17 cellular contexts compared by ENCODE assay signal in the genomic region with DNA sequence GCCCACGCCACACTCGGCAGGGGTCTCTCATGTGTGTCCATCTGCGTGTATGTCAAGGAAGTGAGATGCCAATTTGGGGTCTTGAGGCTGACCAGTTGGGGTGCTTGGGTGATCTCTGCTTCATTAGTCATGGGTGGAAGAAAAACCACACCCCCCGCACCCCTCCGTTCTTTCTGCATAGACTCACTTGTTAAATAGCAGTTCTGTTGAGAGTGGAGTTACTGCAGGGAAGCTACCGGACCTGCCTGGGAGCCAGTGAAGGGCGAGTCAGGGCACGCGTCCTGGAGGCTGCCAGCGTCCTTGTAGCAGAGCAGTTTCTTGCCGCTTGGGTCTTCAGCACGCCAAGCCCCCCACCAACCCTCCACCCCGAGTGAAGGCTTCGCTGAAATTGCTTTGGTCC. TPM values are rescaled to one million over a fixed set of nuclear protein-coding genes. Genes with fewer than 3 reads are reported as not detected.
DNase-seq lines count a peak whose midpoint lies in the region; ATAC-seq, FAIRE-seq and TF ChIP-seq lines count a peak whose summit lies in the region.
"Had no signal": no experiment of that assay in that cellular context is flagged by ENCODE, and none has a peak within 500 bp of the region (broad histone marks: within the 10 kb centered on the region; RNA-seq: fewer than 3 reads in every experiment).

No MANE protein-coding gene starts in this region.

- POLR2A ChIA-PET in activated naive CD8-positive, alpha-beta T cell treated with anti-CD3 and anti-CD28 coated beads, Interleukin-2, amount 10 ng/mL, durations not matched to agents 7 days and 5 days (lab: Charles Lee) = no interaction called here

- no peak overlapping the region for H3K4me3 Mint-ChIP-seq in activated naive CD8-positive, alpha-beta T cell
- H3K4me3 Mint-ChIP-seq in activated naive CD8-positive, alpha-beta T cell treated with anti-CD3 and anti-CD28 coated beads, Interleukin-2, amount 50 U/mL, for 24 hours = no peak overlapping the region
- no peak overlapping the region for H3K4me3 Mint-ChIP-seq in activated naive CD8-positive, alpha-beta T cell treated with anti-CD3 and anti-CD28 coated beads, Interleukin-2, amount 10 ng/mL, durations not matched to agents 7 days and 5 days
- peak overlapping the region; percentile 81 for H3K4me3 Mint-ChIP-seq in memory B cell

- no peaks in the 10 kb centered on the region for H3K9me3 Mint-ChIP-seq in activated naive CD8-positive, alpha-beta T cell (ENCODE audit: low read depth)
- H3K9me3 Mint-ChIP-seq in activated naive CD8-positive, alpha-beta T cell treated with anti-CD3 and anti-CD28 coated beads, Interleukin-2, amount 50 U/mL, for 24 hours = no peaks in the 10 kb centered on the region
- no peaks in the 10 kb centered on the region for H3K9me3 Mint-ChIP-seq in activated naive CD8-positive, alpha-beta T cell treated with anti-CD3 and anti-CD28 coated beads, Interleukin-2, amount 10 ng/mL, durations not matched to agents 7 days and 5 days
- no peaks in the 10 kb centered on the region for H3K9me3 Mint-ChIP-seq in memory B cell
- H3K9me3 Mint-ChIP-seq: effector memory CD8-positive, alpha-beta T cell had no signal

- no peaks in the 10 kb centered on the region for H3K36me3 Mint-ChIP-seq in activated naive CD8-positive, alpha-beta T cell
- H3K36me3 Mint-ChIP-seq in activated naive CD8-positive, alpha-beta T cell treated with anti-CD3 and anti-CD28 coated beads, Interleukin-2, amount 50 U/mL, for 24 hours (ENCODE audit: low read depth) = peaks cover 15% of the 10 kb centered on the region
- peaks cover 20% of the 10 kb centered on the region for H3K36me3 Mint-ChIP-seq in activated naive CD8-positive, alpha-beta T cell treated with anti-CD3 and anti-CD28 coated beads, Interleukin-2, amount 10 ng/mL, durations not matched to agents 7 days and 5 days
- H3K36me3 Mint-ChIP-seq in memory B cell = peaks cover 13% of the 10 kb centered on the region

- no peak for FAIRE-seq in H54 (lab: Jason Lieb, UNC)
- FAIRE-seq: RCC 7860, TTC549 had no signal

- H3K27me3 Mint-ChIP-seq in activated naive CD8-positive, alpha-beta T cell = no peaks in the 10 kb centered on the region
- H3K27me3 Mint-ChIP-seq in activated naive CD8-positive, alpha-beta T cell treated with anti-CD3 and anti-CD28 coated beads, Interleukin-2, amount 50 U/mL, for 24 hours = no peaks in the 10 kb centered on the region
- no peaks in the 10 kb centered on the region for H3K27me3 Mint-ChIP-seq in activated naive CD8-positive, alpha-beta T cell treated with anti-CD3 and anti-CD28 coated beads, Interleukin-2, amount 10 ng/mL, durations not matched to agents 7 days and 5 days
- H3K27me3 Mint-ChIP-seq in memory B cell = no peaks in the 10 kb centered on the region
- H3K27me3 Mint-ChIP-seq: effector memory CD8-positive, alpha-beta T cell had no signal

- peaks cover 78% of the 10 kb centered on the region for H3K4me1 Mint-ChIP-seq in activated naive CD8-positive, alpha-beta T cell (ENCODE audit: low read depth)
- H3K4me1 Mint-ChIP-seq in activated naive CD8-positive, alpha-beta T cell treated with anti-CD3 and anti-CD28 coated beads, Interleukin-2, amount 50 U/mL, for 24 hours = peaks cover 71% of the 10 kb centered on the region
- peaks cover 64% of the 10 kb centered on the region for H3K4me1 Mint-ChIP-seq in activated naive CD8-positive, alpha-beta T cell treated with anti-CD3 and anti-CD28 coated beads, Interleukin-2, amount 10 ng/mL, durations not matched to agents 7 days and 5 days
- peaks cover 79% of the 10 kb centered on the region for H3K4me1 Mint-ChIP-seq in memory B cell

- peak overlapping the region; percentile 34 for H3K27ac Mint-ChIP-seq in activated naive CD8-positive, alpha-beta T cell
- H3K27ac Mint-ChIP-seq in activated naive CD8-positive, alpha-beta T cell treated with anti-CD3 and anti-CD28 coated beads, Interleukin-2, amount 50 U/mL, for 24 hours = no peak overlapping the region
- no peak overlapping the region for H3K27ac Mint-ChIP-seq in activated naive CD8-positive, alpha-beta T cell treated with anti-CD3 and anti-CD28 coated beads, Interleukin-2, amount 10 ng/mL, durations not matched to agents 7 days and 5 days
- peak overlapping the region; percentile 84 for H3K27ac Mint-ChIP-seq in memory B cell

- DNase-seq in activated naive CD8-positive, alpha-beta T cell treated with anti-CD3 and anti-CD28 coated beads, Interleukin-2, amount 50 U/mL, for 24 hours = no peak
- DNase-seq in activated naive CD8-positive, alpha-beta T cell treated with anti-CD3 and anti-CD28 coated beads, Interleukin-2, amount 10 ng/mL, durations not matched to agents 7 days and 5 days = peak; percentile 27
- no peak for DNase-seq in memory B cell (ENCODE audit: low spot score in 2 of 2)
- no peak for DNase-seq in activated CD8-positive, alpha-beta memory T cell treated with anti-CD3 and anti-CD28 coated beads for 24 hours
- DNase-seq in H54 (ENCODE audit: insufficient read length, low spot score) = no peak
- DNase-seq: activated CD8-positive, alpha-beta memory T cell treated with anti-CD3 and anti-CD28 coated beads, Interleukin-2, amount 50 U/mL, for 48 hours; anterior cingulate cortex; DMS79 treated with DMSO at 0.1 percent for 48 hours; effector memory CD8-positive, alpha-beta T cell; retina; upper lobe of left lung had no signal

- no peak for TF ChIP-seq POLR2A in H54 (IDR thresholded peaks at IDR 0.05; ENCODE audit: low read depth, low read length)

- no peak for ATAC-seq in activated naive CD8-positive, alpha-beta T cell treated with anti-CD3 and anti-CD28 coated beads, Interleukin-2, amount 50 U/mL, for 24 hours
- ATAC-seq in activated naive CD8-positive, alpha-beta T cell treated with anti-CD3 and anti-CD28 coated beads, Interleukin-2, amount 10 ng/mL, durations not matched to agents 7 days and 5 days (ENCODE audit: low read depth) = no peak
- ATAC-seq in memory B cell (ENCODE audit: low read depth) (no peak), HG03342 (IDR thresholded peaks at IDR 0.05; ENCODE audit: unreplicated experiment) (no peak)
- ATAC-seq: effector memory CD8-positive, alpha-beta T cell had no signal

- peak overlapping the region; percentile 27 for H3K27ac ChIP-seq in temporal lobe (ENCODE audit: low read depth, low read length)
- H3K27ac ChIP-seq: hepatocyte had no signal

RNA-seq across cellular contexts. Expression of gene SNN, which starts 8.5 kb away (rescaled TPM):
- 10 to 100 TPM; 30.1 to 31.8 TPM for total RNA-seq in activated naive CD8-positive, alpha-beta T cell treated with anti-CD3 and anti-CD28 coated beads, Interleukin-2, amount 10 ng/mL, durations not matched to agents 7 days and 5 days
- 159 TPM for total RNA-seq in temporal lobe

Comparison
In these comparisons a context has a peak if more than half of its experiments do, and no peak if none do; other contexts are left out.
1. H3K27ac Mint-ChIP-seq: peak in activated naive CD8-positive, alpha-beta T cell (single experiment) and memory B cell (single experiment); none in activated naive CD8-positive, alpha-beta T cell treated with anti-CD3 and anti-CD28 coated beads, Interleukin-2, amount 50 U/mL, for 24 hours (single experiment) and activated naive CD8-positive, alpha-beta T cell treated with anti-CD3 and anti-CD28 coated beads, Interleukin-2, amount 10 ng/mL, durations not matched to agents 7 days and 5 days (single experiment).